ENCODE assay signal across 19 cellular contexts in genomic region chr10:133123746-133124356, GRCh38. TPM values are rescaled to one million over a fixed set of nuclear protein-coding genes. Genes with fewer than 3 reads are reported as not detected.
"Had no signal": no experiment of that assay in that cellular context is flagged by ENCODE, and none has a peak within 500 bp of the region (broad histone marks: within the 10 kb centered on the region; RNA-seq: fewer than 3 reads in every experiment).

No MANE protein-coding gene starts in this region.

- H3K4me1 ChIP-seq: pancreas, SJSA1 had no signal

- H3K79me2 ChIP-seq: hepatocyte had no signal

- H3K9me3 ChIP-seq: mucosa of descending colon, pancreas had no signal

- H3K27ac ChIP-seq: hepatocyte, pancreas, SJSA1, tibial nerve, VCaP had no signal

- ATAC-seq: effector memory CD8-positive, alpha-beta T cell; naive thymus-derived CD8-positive, alpha-beta T cell had no signal

- H3K4me3 ChIP-seq: hepatocyte, mucosa of descending colon, pancreas, SJSA1, smooth muscle cell, tibial nerve had no signal

- H2AFZ ChIP-seq: hepatocyte had no signal

- H3K4me3 Mint-ChIP-seq: brain; dendritic cell treated with granulocyte-macrophage colony-stimulating factor and Interleukin-4, amounts not matched to agents 40 ng/mL and 50 ng/mL, for 4 days had no signal

- DNase-seq: activated CD4-positive, alpha-beta T cell treated with anti-CD3 and anti-CD28 coated beads, Interleukin-2, amount 50 U/mL, for 1 hour; activated T-cell treated with anti-CD3 and anti-CD28 coated beads for 4 hours; amniotic stem cell; effector memory CD8-positive, alpha-beta T cell; T1000 had no signal

- H3K9me3 Mint-ChIP-seq: effector memory CD8-positive, alpha-beta T cell; stimulated activated effector memory CD8-positive, alpha-beta T cell treated with anti-CD3 and anti-CD28 coated beads, Interleukin-12 subunit alpha, Interleukin-12 subunit beta, amount 100 ng/mL, for 72 hours had no signal

- H3K27me3 ChIP-seq: pancreas, SJSA1 had no signal

- H3K36me3 Mint-ChIP-seq: stimulated activated effector memory CD8-positive, alpha-beta T cell treated with anti-CD3 and anti-CD28 coated beads, Interleukin-12 subunit alpha, Interleukin-12 subunit beta, amount 100 ng/mL, for 72 hours had no signal

- H3K36me3 ChIP-seq: pancreas, SJSA1, tibial nerve had no signal

- H3K27ac Mint-ChIP-seq: brain; dendritic cell treated with granulocyte-macrophage colony-stimulating factor and Interleukin-4, amounts not matched to agents 40 ng/mL and 50 ng/mL, for 4 days; effector memory CD8-positive, alpha-beta T cell; naive thymus-derived CD8-positive, alpha-beta T cell; stimulated activated effector memory CD8-positive, alpha-beta T cell treated with anti-CD3 and anti-CD28 coated beads, Interleukin-12 subunit alpha, Interleukin-12 subunit beta, amount 100 ng/mL, for 72 hours had no signal

RNA-seq across cellular contexts. Expression of gene ADGRA1, which starts 36.1 kb away (rescaled TPM):
- total RNA-seq: activated CD8-positive, alpha-beta memory T cell treated with anti-CD3 and anti-CD28 coated beads for 36 hours; kidney epithelial cell; naive thymus-derived CD8-positive, alpha-beta T cell; SJSA1; smooth muscle cell had no signal
- polyA plus RNA-seq: hepatocyte; naive thymus-derived CD8-positive, alpha-beta T cell; smooth muscle cell had no signal

RNA-seq across cellular contexts. Expression of gene KNDC1, which starts 36.2 kb away (rescaled TPM):
- total RNA-seq: subcutaneous adipose tissue had no signal
- polyA plus RNA-seq: naive thymus-derived CD8-positive, alpha-beta T cell had no signal
